ENCODE assay signal across 27 cellular contexts in the genomic region with DNA sequence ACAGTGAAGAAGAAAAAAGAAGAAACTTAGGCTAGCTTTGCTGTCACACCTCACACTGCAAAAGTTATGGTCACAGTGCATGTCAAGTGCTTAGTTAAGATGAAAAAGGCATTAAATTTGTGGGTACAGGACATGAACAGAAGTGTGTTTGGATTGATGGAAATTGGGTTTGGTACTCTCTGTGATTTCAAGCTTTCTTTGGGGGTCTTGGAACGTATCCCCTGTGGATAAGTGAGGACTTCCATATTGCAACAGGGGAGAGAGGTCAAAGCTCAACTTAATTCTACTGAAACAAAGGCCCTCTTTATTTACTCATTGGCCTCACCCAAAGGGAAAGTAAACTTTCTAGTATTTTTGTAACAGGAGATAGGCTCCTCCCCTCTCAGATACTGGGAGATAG.
"Had no signal": no experiment of that assay in that cellular context is flagged by ENCODE, and none has a peak within 500 bp of the region (broad histone marks: within the 10 kb centered on the region; RNA-seq: fewer than 3 reads in every experiment).

No MANE protein-coding gene starts in this region.

- H3K36me3 Mint-ChIP-seq: mesothelial cell of epicardium; naive thymus-derived CD4-positive, alpha-beta T cell; neural progenitor cell; stimulated activated memory B cell treated with anti-CD40 and anti-IgM and Interleukin-4, amounts not matched to agents 10 μg/mL and 1 μg/mL and 100 μg/mL, for 72 hours; type B pancreatic cell had no signal

- H3K79me2 ChIP-seq: hepatocyte, parathyroid adenoma had no signal

- H3K27ac ChIP-seq: esophagus muscularis mucosa, foreskin keratinocyte, gastroesophageal sphincter, heart left ventricle, hepatocyte, left lung, neural progenitor cell, parathyroid adenoma, prostate gland, right atrium auricular region, sigmoid colon, spleen, testis, tibial artery had no signal

- H3K4me1 ChIP-seq: esophagus muscularis mucosa, foreskin keratinocyte, gastroesophageal sphincter, heart left ventricle, left lung, neural progenitor cell, parathyroid adenoma, prostate gland, right atrium auricular region, sigmoid colon, spleen, testis, tibial artery had no signal

- H3K9ac ChIP-seq: neural progenitor cell, parathyroid adenoma had no signal

- H3K27me3 ChIP-seq: esophagus muscularis mucosa, foreskin keratinocyte, heart left ventricle, hepatocyte, left lung, neural progenitor cell, right atrium auricular region, sigmoid colon, spleen, testis, tibial artery had no signal

- H3K4me3 ChIP-seq: esophagus muscularis mucosa, gastroesophageal sphincter, heart left ventricle, hepatocyte, left lung, neural progenitor cell, prostate gland, right atrium auricular region, sigmoid colon, spleen, testis, tibial artery had no signal

- H3K36me3 ChIP-seq: esophagus muscularis mucosa, gastroesophageal sphincter, heart left ventricle, left lung, neural progenitor cell, prostate gland, right atrium auricular region, sigmoid colon, spleen, tibial artery had no signal

- H3K27ac Mint-ChIP-seq: mesothelial cell of epicardium; naive thymus-derived CD4-positive, alpha-beta T cell; nephron; neural progenitor cell; stimulated activated memory B cell treated with anti-CD40 and anti-IgM and Interleukin-4, amounts not matched to agents 10 μg/mL and 1 μg/mL and 100 μg/mL, for 72 hours; type B pancreatic cell had no signal

- H2AFZ ChIP-seq: hepatocyte, neural progenitor cell, parathyroid adenoma had no signal

- H3K9me3 Mint-ChIP-seq: mesothelial cell of epicardium; nephron; neural progenitor cell; stimulated activated memory B cell treated with anti-CD40 and anti-IgM and Interleukin-4, amounts not matched to agents 10 μg/mL and 1 μg/mL and 100 μg/mL, for 72 hours; type B pancreatic cell had no signal

- H3K4me3 Mint-ChIP-seq: mesothelial cell of epicardium; naive thymus-derived CD4-positive, alpha-beta T cell; nephron; neural progenitor cell; stimulated activated memory B cell treated with anti-CD40 and anti-IgM and Interleukin-4, amounts not matched to agents 10 μg/mL and 1 μg/mL and 100 μg/mL, for 72 hours; type B pancreatic cell had no signal

- H3K4me1 Mint-ChIP-seq: mesothelial cell of epicardium; naive thymus-derived CD4-positive, alpha-beta T cell; nephron; neural progenitor cell; stimulated activated memory B cell treated with anti-CD40 and anti-IgM and Interleukin-4, amounts not matched to agents 10 μg/mL and 1 μg/mL and 100 μg/mL, for 72 hours had no signal

- DNase-seq: cortex of kidney; effector CD8-positive, alpha-beta T cell; foreskin keratinocyte; heart left ventricle; kidney; left lung; mesenchymal stem cell; naive thymus-derived CD4-positive, alpha-beta T cell; sigmoid colon; spleen; stimulated activated CD4-positive, alpha-beta T cell treated with anti-CD3 and anti-CD28 coated beads, Interleukin-4, amount 100 ng/mL, for 4 hours; stimulated activated naive CD8-positive, alpha-beta T cell treated with anti-CD3 and anti-CD28 coated beads, Interleukin-15, Interleukin-2, amounts not matched to agents 100 U/mL and 50 U/mL, for 24 hours; substantia nigra; testis; tibial artery had no signal

- H3K27me3 Mint-ChIP-seq: naive thymus-derived CD4-positive, alpha-beta T cell; stimulated activated memory B cell treated with anti-CD40 and anti-IgM and Interleukin-4, amounts not matched to agents 10 μg/mL and 1 μg/mL and 100 μg/mL, for 72 hours; type B pancreatic cell had no signal

- FAIRE-seq: endothelial cell of umbilical vein, kidney had no signal

- H3K9me3 ChIP-seq: esophagus muscularis mucosa, gastroesophageal sphincter, heart left ventricle, left lung, prostate gland, right atrium auricular region, sigmoid colon, spleen, testis, tibial artery had no signal

- ATAC-seq: foreskin keratinocyte; gastroesophageal sphincter; heart left ventricle; left lung; naive thymus-derived CD4-positive, alpha-beta T cell; stimulated activated memory B cell treated with anti-CD40 and anti-IgM and Interleukin-4, amounts not matched to agents 10 μg/mL and 1 μg/mL and 100 μg/mL, for 72 hours; stimulated activated naive CD8-positive, alpha-beta T cell treated with anti-CD3 and anti-CD28 coated beads, Interleukin-15, Interleukin-2, amounts not matched to agents 100 U/mL and 50 U/mL, for 24 hours had no signal

- H3K4me2 ChIP-seq: hepatocyte, neural progenitor cell had no signal
